ENCODE assay signal across 8 cellular contexts in genomic region chr7:97027427-97028234, GRCh38. TPM values are rescaled to one million over a fixed set of nuclear protein-coding genes. Genes with fewer than 3 reads are reported as not detected.
DNase-seq lines count a peak whose midpoint lies in the region; ATAC-seq and TF ChIP-seq lines count a peak whose summit lies in the region.

No MANE protein-coding gene starts in this region.

- DNase-seq in AG04450 (ENCODE audit: low read depth, low spot score) (peak; percentile 69), NCI-H2227 treated with DMSO at 0.1 percent for 48 hours (lab: John Stamatoyannopoulos, UW) (peak; percentile 74), dermis microvascular lymphatic vessel endothelial cell (ENCODE audit: low read depth in 2 of 2) (peak; percentile 50 to 76), lower lobe of right lung (peak; percentile 73)
- DNase-seq in activated CD4-positive, alpha-beta T cell treated with anti-CD3 and anti-CD28 coated beads for 48 hours = peak; percentile 76
- DNase-seq in stimulated activated CD4-positive, alpha-beta T cell treated with anti-CD3 and anti-CD28 coated beads, TNF-alpha, amount 100 ng/mL, for 48 hours (ENCODE audit: low read depth in 3 of 3) = peak in 2 of 3 donors; percentile 43 to 53

- CTCF ChIA-PET in AG04450 (lab: Charles Lee) = interaction anchor here (0.5 to 6.2 kb wide), 45 partner anchors 8 to 1256 kb away, joined by 3 to 156 read pairs (median 4); partner anchors contain the start of genes DLX6, DYNC1I1 and SDHAF3

- intact Hi-C loops in lower lobe of right lung (cut with DNase I) = no loop called here

- H3K27me3 ChIP-seq in AG04450 (ENCODE audit: control insufficient read depth, insufficient read depth, low read length) (peaks cover 48% of the 10 kb centered on the region), lower lobe of right lung (ENCODE audit: low read depth) (peaks cover 70% of the 10 kb centered on the region)

- H3K27ac ChIP-seq in AG04450 (ENCODE audit: low read depth, low read length) (no peak overlapping the region), lower lobe of right lung (no peak overlapping the region)

- H3K36me3 ChIP-seq in lower lobe of right lung = no peaks in the 10 kb centered on the region

- peaks cover 23% of the 10 kb centered on the region for H3K4me1 ChIP-seq in lower lobe of right lung

- POLR2A ChIA-PET in AG04450 (lab: Yijun Ruan, JAX) = no interaction called here

- H3K9me3 ChIP-seq in AG04450 (ENCODE audit: control insufficient read depth, insufficient read depth, low read length) = no peaks in the 10 kb centered on the region; the same call in 1 of the 2 replicates
- H3K9me3 ChIP-seq in lower lobe of right lung = no peaks in the 10 kb centered on the region

- H3K4me3 ChIP-seq in AG04450 (ENCODE audit: low read depth, low read length) = peak overlapping the region; percentile 46
- peak overlapping the region; percentile 48 for H3K4me3 ChIP-seq in lower lobe of right lung

- ATAC-seq in GM18508 (IDR thresholded peaks at IDR 0.05; ENCODE audit: insufficient read depth, unreplicated experiment) = peak; percentile 79
- peak; percentile 73 for ATAC-seq in HG03064 (IDR thresholded peaks at IDR 0.05; ENCODE audit: low read depth, unreplicated experiment)
- ATAC-seq in lower lobe of right lung = peak; percentile 89 to 92

- TF ChIP-seq CTCF in AG04450 (IDR thresholded peaks at IDR 0.05; ENCODE audit: low read depth, low read length) (peak; percentile 90), lower lobe of right lung (IDR thresholded peaks at IDR 0.05) (peak; percentile 87)

RNA-seq across cellular contexts. Expression of gene DLX5, which starts 3.0 kb away (rescaled TPM):
- not detected in 2 replicates for polyA plus RNA-seq in AG04450 (2011; rRNA removed)
- polyA minus RNA-seq in AG04450 (2011; rRNA and poly(A)+ RNA removed) = not detected in 2 replicates
- total RNA-seq in dermis microvascular lymphatic vessel endothelial cell (not detected in 2 replicates), lower lobe of right lung (not detected)

RNA-seq across cellular contexts. Expression of gene DLX6, which starts 22.3 kb away (rescaled TPM):
- polyA plus RNA-seq in AG04450 (2011; rRNA removed) = not detected in 2 replicates
- not detected in 2 replicates for polyA minus RNA-seq in AG04450 (2011; rRNA and poly(A)+ RNA removed)
- total RNA-seq in dermis microvascular lymphatic vessel endothelial cell = not detected in 2 replicates
- not detected for total RNA-seq in lower lobe of right lung
